Comparison of ENCODE assay signal across 2 cellular contexts in the genomic region with DNA sequence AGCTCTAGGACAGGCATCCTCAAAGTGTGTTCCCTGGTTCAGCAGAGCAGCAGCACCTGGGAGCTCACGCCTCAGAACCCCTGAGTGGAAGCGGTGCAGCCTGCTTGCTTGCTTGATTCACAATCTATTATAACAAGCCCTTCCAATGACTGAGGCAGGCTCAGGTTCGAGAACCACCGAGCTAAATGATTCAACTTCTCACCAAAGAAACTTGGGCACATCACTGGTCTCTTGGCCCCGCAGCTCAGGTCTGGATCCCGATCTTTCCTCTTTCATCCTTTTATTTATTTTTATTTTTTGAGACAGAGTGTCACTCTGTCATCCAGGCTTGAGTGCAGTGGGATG.
TF ChIP-seq lines count a peak whose summit lies in the region.

No MANE protein-coding gene starts in this region.

TF ChIP-seq in GM23338, 12 proteins besides CTCF, POLR2A, EP300 and RAD21:
- TF ChIP-seq POLR2AphosphoS5 (IDR thresholded peaks at IDR 0.05; ENCODE audit: low read depth), result 0 out of 2 replicates have a peak, but pooled peaks have one; percentile 3
- no peak for TF ChIP-seq ZNF114 (CRISPR knock-in tag; IDR thresholded peaks at IDR 0.05)

TF ChIP-seq in GM12878, 131 proteins besides CTCF, POLR2A, EP300 and RAD21:
- TF ChIP-seq GABPA (IDR thresholded peaks at IDR 0.05; ENCODE audit: low read depth) (no peak), POLR2AphosphoS5 (IDR thresholded peaks at IDR 0.05; ENCODE audit: low read length) (0 out of 2 replicates have a peak, but pooled peaks have one; percentile 14)
